ENCODE assay signal across 16 cellular contexts in genomic region chr6:14738933-14739332, GRCh38.
DNase-seq lines count a peak whose midpoint lies in the region; ATAC-seq and TF ChIP-seq lines count a peak whose summit lies in the region.
"Had no signal": no experiment of that assay in that cellular context is flagged by ENCODE, and none has a peak within 500 bp of the region (broad histone marks: within the 10 kb centered on the region; RNA-seq: fewer than 3 reads in every experiment).

No MANE protein-coding gene starts in this region.

- DNase-seq in NOMO-1 treated with DMSO at 0.1 percent for 48 hours (lab: John Stamatoyannopoulos, UW; ENCODE audit: unreplicated experiment) (peak; percentile 39), NOMO-1 treated with dmso at 0.1 percent for 144 hours (lab: John Stamatoyannopoulos, UW; ENCODE audit: unreplicated experiment) (no peak), OCI-LY7 (ENCODE audit: low spot score) (peak; percentile 32), SHP77 treated with DMSO at 0.1 percent for 48 hours (lab: John Stamatoyannopoulos, UW) (no peak)
- DNase-seq: activated CD8-positive, alpha-beta memory T cell treated with anti-CD3 and anti-CD28 coated beads, Interleukin-2, amount 10 ng/mL, durations not matched to agents 7 days and 5 days; effector memory CD4-positive, alpha-beta T cell; heart left ventricle; mesendoderm; NCI-H1048; stimulated activated CD4-positive, alpha-beta T cell treated with anti-CD3 and anti-CD28 coated beads, Interleukin-15, amount 100 ng/mL, for 24 hours had no signal

- H4K20me1 ChIP-seq in BLaER1 (no peaks in the 10 kb centered on the region), OCI-LY7 (ENCODE audit: insufficient read depth, low read length) (no peaks in the 10 kb centered on the region)

- H3K27ac Mint-ChIP-seq in dendritic cell treated with granulocyte-macrophage colony-stimulating factor and Interleukin-4, amounts not matched to agents 40 ng/mL and 50 ng/mL, for 4 days, result peak overlapping the region; percentile 73
- H3K27ac Mint-ChIP-seq: activated CD8-positive, alpha-beta memory T cell treated with anti-CD3 and anti-CD28 coated beads, Interleukin-2, amount 10 ng/mL, durations not matched to agents 7 days and 5 days had no signal

- H3K27me3 Mint-ChIP-seq in dendritic cell treated with granulocyte-macrophage colony-stimulating factor and Interleukin-4, amounts not matched to agents 40 ng/mL and 50 ng/mL, for 4 days, result no peaks in the 10 kb centered on the region
- H3K27me3 Mint-ChIP-seq: activated CD8-positive, alpha-beta memory T cell treated with anti-CD3 and anti-CD28 coated beads, Interleukin-2, amount 10 ng/mL, durations not matched to agents 7 days and 5 days; IgD-negative memory B cell had no signal

- ATAC-seq in GM18517 (IDR thresholded peaks at IDR 0.05; ENCODE audit: unreplicated experiment) (no peak), GM21619 (IDR thresholded peaks at IDR 0.05; ENCODE audit: unreplicated experiment) (no peak)
- ATAC-seq: activated CD8-positive, alpha-beta memory T cell treated with anti-CD3 and anti-CD28 coated beads, Interleukin-2, amount 10 ng/mL, durations not matched to agents 7 days and 5 days had no signal

- H3K9me3 Mint-ChIP-seq in dendritic cell treated with granulocyte-macrophage colony-stimulating factor and Interleukin-4, amounts not matched to agents 40 ng/mL and 50 ng/mL, for 4 days, result no peaks in the 10 kb centered on the region

- no peaks in the 10 kb centered on the region for H3K9me2 ChIP-seq in OCI-LY7 (ENCODE audit: insufficient read depth, low read length)

- H3K4me3 ChIP-seq in BLaER1, result no peak overlapping the region
- no peak overlapping the region for H3K4me3 ChIP-seq in OCI-LY7 (ENCODE audit: low read depth, low read length, poor library complexity, severe bottlenecking)
- H3K4me3 ChIP-seq: heart left ventricle, vagina had no signal

- H3K4me2 ChIP-seq in BLaER1, result peak overlapping the region; percentile 74
- H3K4me2 ChIP-seq in OCI-LY7 (ENCODE audit: low read length), result no peak overlapping the region

- H2AFZ ChIP-seq in OCI-LY7 (ENCODE audit: low read length), result peak overlapping the region; percentile 12

- intact Hi-C loops in OCI-LY7 (cut with micrococcal nuclease; ENCODE audit: unreplicated experiment), result no loop called here
- intact Hi-C loops in dendritic cell treated with granulocyte-macrophage colony-stimulating factor and Interleukin-4, amounts not matched to agents 40 ng/mL and 50 ng/mL, for 4 days (cut with micrococcal nuclease), result no loop called here

- no peak for TF ChIP-seq CTCF in OCI-LY7 (conservative IDR thresholded peaks at IDR 0.05; ENCODE audit: low read length)

- H3K4me1 ChIP-seq in BLaER1 (peaks cover 75% of the 10 kb centered on the region), OCI-LY7 (ENCODE audit: insufficient read depth, low read length, poor library complexity, severe bottlenecking) (peaks cover 26% of the 10 kb centered on the region)

- no peaks in the 10 kb centered on the region for H3K27me3 ChIP-seq in BLaER1
- H3K27me3 ChIP-seq: heart left ventricle, vagina had no signal

- no TSS peak for BruUV-seq in OCI-LY7 (replicated peaks; lab: Mats Ljungman, UMichigan)

- H3K4me3 Mint-ChIP-seq in dendritic cell treated with granulocyte-macrophage colony-stimulating factor and Interleukin-4, amounts not matched to agents 40 ng/mL and 50 ng/mL, for 4 days, result peak overlapping the region; percentile 11
- H3K4me3 Mint-ChIP-seq: activated CD8-positive, alpha-beta memory T cell treated with anti-CD3 and anti-CD28 coated beads, Interleukin-2, amount 10 ng/mL, durations not matched to agents 7 days and 5 days; IgD-negative memory B cell had no signal

- CTCF ChIA-PET in OCI-LY7 (lab: Charles Lee; ENCODE audit: unreplicated experiment), result no interaction called here

- H3K27ac ChIP-seq in BLaER1, result peak overlapping the region; percentile 63
- H3K27ac ChIP-seq in OCI-LY7 (ENCODE audit: low read depth, low read length, poor library complexity, severe bottlenecking), result no peak overlapping the region
- H3K27ac ChIP-seq: vagina had no signal

- no peaks in the 10 kb centered on the region for H3K79me2 ChIP-seq in OCI-LY7 (ENCODE audit: insufficient read depth, low read depth, low read length)

- peaks cover 27% of the 10 kb centered on the region for H3K9me3 ChIP-seq in BLaER1
- peaks cover 4% of the 10 kb centered on the region; the same call in 1 of the 2 replicates for H3K9me3 ChIP-seq in OCI-LY7 (ENCODE audit: low read length)
- H3K9me3 ChIP-seq: heart left ventricle, vagina had no signal

- no peak overlapping the region for H3K9ac ChIP-seq in BLaER1

- H3K4me1 Mint-ChIP-seq in dendritic cell treated with granulocyte-macrophage colony-stimulating factor and Interleukin-4, amounts not matched to agents 40 ng/mL and 50 ng/mL, for 4 days (ENCODE audit: low read depth), result peaks cover 78% of the 10 kb centered on the region

- no peaks in the 10 kb centered on the region for H3K36me3 ChIP-seq in BLaER1
- peaks cover 4% of the 10 kb centered on the region; the same call in 1 of the 2 replicates for H3K36me3 ChIP-seq in OCI-LY7 (ENCODE audit: insufficient read depth, low read length)
- H3K36me3 ChIP-seq: heart left ventricle, vagina had no signal

- H3K36me3 Mint-ChIP-seq in dendritic cell treated with granulocyte-macrophage colony-stimulating factor and Interleukin-4, amounts not matched to agents 40 ng/mL and 50 ng/mL, for 4 days (ENCODE audit: low read depth), result no peaks in the 10 kb centered on the region

- POLR2A ChIA-PET in OCI-LY7 (lab: Charles Lee), result interaction anchor here (0.6 to 0.7 kb wide), 2 partner anchors 9 to 509 kb away, joined by 3 read pairs; no protein-coding TSS in a partner anchor

Comparison
In these comparisons a context has a peak if more than half of its experiments do, and no peak if none do; other contexts are left out.
1. DNase-seq: peak in NOMO-1 treated with DMSO at 0.1 percent for 48 hours (single experiment) and OCI-LY7 (single experiment); none in NOMO-1 treated with dmso at 0.1 percent for 144 hours (single experiment) and SHP77 treated with DMSO at 0.1 percent for 48 hours (single experiment).